In the genomic region with DNA sequence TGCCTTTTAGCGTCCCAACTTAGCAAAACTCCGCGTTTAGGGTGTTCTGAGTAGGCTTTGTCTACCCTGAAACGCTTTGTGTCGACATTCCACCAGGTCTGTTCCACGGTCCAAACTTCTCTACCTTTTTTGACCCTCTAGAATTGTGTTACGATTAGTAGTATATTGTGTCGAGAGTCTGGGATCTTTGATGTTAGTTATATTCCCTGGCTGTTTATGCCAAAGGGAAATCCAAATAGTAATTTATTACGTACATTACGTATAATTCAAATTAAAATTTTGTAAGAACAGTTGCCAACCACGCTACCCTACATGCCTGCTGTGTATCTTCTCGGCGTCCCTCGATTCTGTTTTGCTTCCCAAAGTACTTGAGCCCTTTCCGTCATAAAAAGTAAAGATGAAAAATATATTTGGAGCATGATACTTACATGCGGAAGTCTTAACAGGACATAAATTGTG, we compare ENCODE assay signal across 8 cellular contexts. TPM values are rescaled to one million over a fixed set of nuclear protein-coding genes. Genes with fewer than 3 reads are reported as not detected.
DNase-seq lines count a peak whose midpoint lies in the region; ATAC-seq, FAIRE-seq and TF ChIP-seq lines count a peak whose summit lies in the region.

No MANE protein-coding gene starts in this region.

- H3K9ac ChIP-seq in IMR-90 (ENCODE audit: low read depth, low read length) = peak overlapping the region; percentile 93
- H3K9ac ChIP-seq in keratinocyte (ENCODE audit: control insufficient read depth, extremely low read depth, insufficient read depth, low read length) = peak overlapping the region; percentile 94

- H3K27me3 ChIP-seq in BE2C (no peaks in the 10 kb centered on the region), IMR-90 (ENCODE audit: control insufficient read depth, insufficient read depth, low read length) (no peaks in the 10 kb centered on the region), keratinocyte (ENCODE audit: control insufficient read depth, extremely low read depth, insufficient read depth, low read length) (no peaks in the 10 kb centered on the region)

- peaks cover 10% of the 10 kb centered on the region; the same call in 1 of the 2 replicates for H4K20me1 ChIP-seq in IMR-90 (ENCODE audit: insufficient read depth, low read length)
- H4K20me1 ChIP-seq in keratinocyte (ENCODE audit: control insufficient read depth, extremely low read depth, insufficient read depth, low read length) = no peaks in the 10 kb centered on the region

- no peaks in the 10 kb centered on the region for H3K4me1 ChIP-seq in BE2C
- peaks cover 11% of the 10 kb centered on the region for H3K4me1 ChIP-seq in IMR-90 (ENCODE audit: control insufficient read depth, insufficient read depth, low read length)
- H3K4me1 ChIP-seq in keratinocyte (ENCODE audit: control insufficient read depth, extremely low read depth, insufficient read depth, low read length) = peaks cover 23% of the 10 kb centered on the region

- WGBS in IMR-90 (ENCODE audit: extremely low coverage in 2 of 2, insufficient read length in 1 of 2), 2 experiments = no CpG with 5 or more reads among the region's 16 CpGs
- 0 to 2% (median 1%) methylated on average over 16 of the region's 16 CpGs for WGBS in adipose tissue, 3 donors

- H3K23ac ChIP-seq in IMR-90 (ENCODE audit: low read depth, low read length) = peak overlapping the region; percentile 61

- H3K9me3 ChIP-seq in BE2C (no peaks in the 10 kb centered on the region), IMR-90 (ENCODE audit: control insufficient read depth, insufficient read depth, low read length) (no peaks in the 10 kb centered on the region), keratinocyte (ENCODE audit: control insufficient read depth, low read depth, low read length) (no peaks in the 10 kb centered on the region)

- in situ Hi-C loops in IMR-90 (cut with MboI; ENCODE audit: low sequenced_read_pairs) = no loop called here
- in situ Hi-C loops in G401 (cut with HindIII; ENCODE audit: low sequenced_read_pairs) = no loop called here

- H3K9me1 ChIP-seq in IMR-90 (ENCODE audit: insufficient read depth, low read length) (no peaks in the 10 kb centered on the region; the same call in 1 of the 2 replicates), keratinocyte (ENCODE audit: control insufficient read depth, extremely low read depth, insufficient read depth, low read length) (no peaks in the 10 kb centered on the region)

- FAIRE-seq in keratinocyte (lab: Jason Lieb, UNC) = no peak

- peaks cover 34% of the 10 kb centered on the region for H3K79me2 ChIP-seq in keratinocyte (ENCODE audit: control insufficient read depth, insufficient read depth, low read length)

- H3K36me3 ChIP-seq in BE2C (no peaks in the 10 kb centered on the region), IMR-90 (ENCODE audit: control insufficient read depth, insufficient read depth, low read length) (0 out of 2 replicates have a peak, but pooled peaks cover 1% of the 10 kb centered on the region), keratinocyte (ENCODE audit: control insufficient read depth in 2 of 2, extremely low read depth in 1 of 2, insufficient read depth in 2 of 2, low read length in 2 of 2) (no peaks in the 10 kb centered on the region)

- ATAC-seq in IMR-90 (ENCODE audit: low read depth) (no peak), GM18517 (IDR thresholded peaks at IDR 0.05; ENCODE audit: unreplicated experiment) (no peak)

- peak overlapping the region; percentile 94 to 100 for H4K8ac ChIP-seq in IMR-90 (ENCODE audit: low read depth in 2 of 2, low read length in 2 of 2)

- peak overlapping the region; percentile 91 for H3K56ac ChIP-seq in IMR-90 (ENCODE audit: extremely low read depth, insufficient read depth, low read length)

- H2AFZ ChIP-seq in IMR-90 (replicated peaks; ENCODE audit: low read length, poor library complexity) (peak overlapping the region; percentile 99), keratinocyte (ENCODE audit: control insufficient read depth, low read length) (peak overlapping the region; percentile 96)

- peak overlapping the region; percentile 95 for H2BK5ac ChIP-seq in IMR-90 (ENCODE audit: low read depth, low read length, poor library complexity, severe bottlenecking)

- POLR2A ChIA-PET in IMR-90 (lab: Charles Lee; ENCODE audit: unreplicated experiment) = interaction anchor here (0.7 kb wide), 1 partner anchor 878 kb away, joined by 8 read pairs; no protein-coding TSS in a partner anchor

- peak overlapping the region; percentile 13; the same call in 1 of the 3 replicates for H2BK15ac ChIP-seq in IMR-90 (ENCODE audit: low read depth, low read length)

- no peak for TF ChIP-seq RAD21 in IMR-90 (IDR thresholded peaks at IDR 0.05; ENCODE audit: low read length)

- H3K4me2 ChIP-seq in IMR-90 (ENCODE audit: low read depth, low read length) (peak overlapping the region; percentile 91), keratinocyte (ENCODE audit: control insufficient read depth, extremely low read depth, insufficient read depth, low read depth, low read length) (peak overlapping the region; percentile 97)

- peak overlapping the region; percentile 86 for H3K14ac ChIP-seq in IMR-90 (replicated peaks; ENCODE audit: low read depth, low read length)

- H3K27ac ChIP-seq in IMR-90 (ENCODE audit: insufficient read depth, low read length) = peak overlapping the region; percentile 95
- H3K27ac ChIP-seq in adipose tissue (ENCODE audit: low read depth, low read length) = peak overlapping the region; percentile 35
- H3K27ac ChIP-seq in keratinocyte (ENCODE audit: control insufficient read depth, insufficient read depth, low read length) = peak overlapping the region; percentile 99
- peak overlapping the region; percentile 85 for H3K27ac ChIP-seq in temporal lobe (ENCODE audit: low read depth, low read length)

- TF ChIP-seq POLR2A in IMR-90 (IDR thresholded peaks at IDR 0.05; ENCODE audit: low read depth, low read length) = no peak

- peak overlapping the region; percentile 61 for H2AK9ac ChIP-seq in IMR-90 (replicated peaks; ENCODE audit: low read depth, low read length, poor library complexity)

- intact Hi-C loops in IMR-90 (cut with micrococcal nuclease) = no loop called here

- H3K4me3 ChIP-seq in BE2C (ENCODE audit: low read depth, low read length) (peak overlapping the region; percentile 93), IMR-90 (ENCODE audit: insufficient read depth, low read depth, low read length) (peak overlapping the region; percentile 76), keratinocyte (ENCODE audit: control insufficient read depth in 2 of 3, extremely low read depth in 1 of 3, insufficient read depth in 2 of 3, low read depth in 1 of 3, low read length in 3 of 3) (peak overlapping the region; percentile 78 to 93 (median 79))

- no peak for DNase-seq in BE2C
- DNase-seq in IMR-90 = no peak
- DNase-seq in keratinocyte (ENCODE audit: low read depth, low spot score) = no peak
- no peak for DNase-seq in G401 (ENCODE audit: low spot score)
- DNase-seq in ecto neural progenitor cell (ENCODE audit: low spot score) = no peak

- BruUV-seq in IMR-90 (replicated peaks; lab: Mats Ljungman, UMichigan) = no TSS peak

- H2AK5ac ChIP-seq in IMR-90 (ENCODE audit: low read depth, low read length) = peak overlapping the region; percentile 27; the same call in 1 of the 2 replicates

- dilution Hi-C loops in IMR-90 (cut with HindIII; ENCODE audit: low sequenced_read_pairs, unreplicated experiment) = no loop called here
- dilution Hi-C loops in keratinocyte (cut with MboI; ENCODE audit: extremely low pct_ligation_motif_present, low sequenced_read_pairs) = no loop called here

- peak overlapping the region; percentile 96 for H4K5ac ChIP-seq in IMR-90 (ENCODE audit: low read depth, low read length)

- no peak overlapping the region for H2BK20ac ChIP-seq in IMR-90 (ENCODE audit: low read depth, low read length)

- H2BK120ac ChIP-seq in IMR-90 (ENCODE audit: low read depth, low read length) = peak overlapping the region; percentile 78

- H3K79me1 ChIP-seq in IMR-90 (ENCODE audit: low read depth in 1 of 2, low read length in 2 of 2) = peaks cover 17 to 35% of the 10 kb centered on the region in 2 experiments

- H3K18ac ChIP-seq in IMR-90 (ENCODE audit: low read depth, low read length) = peak overlapping the region; percentile 84

- TF ChIP-seq CTCF in BE2C (IDR thresholded peaks at IDR 0.05; ENCODE audit: low read depth, low read length) (no peak), IMR-90 (conservative IDR thresholded peaks at IDR 0.05; ENCODE audit: low read depth, low read length) (no peak), keratinocyte (optimal IDR thresholded peaks at IDR 0.05 in 1 of 3, IDR thresholded peaks at IDR 0.05 in 1 of 3, conservative IDR thresholded peaks at IDR 0.05 in 1 of 3; ENCODE audit: extremely low read depth in 1 of 3, insufficient read depth in 2 of 3, low read length in 3 of 3) (no peak)

- H3K4ac ChIP-seq in IMR-90 (ENCODE audit: low read depth, low read length) = peak overlapping the region; percentile 99

- CTCF ChIA-PET in IMR-90 (lab: Yijun Ruan, JAX) = interaction anchor here (0.7 kb wide), 1 partner anchor 1103 kb away, joined by 4 read pairs; no protein-coding TSS in a partner anchor

- H4K91ac ChIP-seq in IMR-90 (ENCODE audit: insufficient read depth, low read depth, low read length) = peak overlapping the region; percentile 87

TF ChIP-seq in IMR-90, 13 proteins besides CTCF, POLR2A, EP300 and RAD21 (continues in another document):
- no peak for TF ChIP-seq FOS (IDR thresholded peaks at IDR 0.05; ENCODE audit: low read depth, low read length)
- TF ChIP-seq CHD1 (IDR thresholded peaks at IDR 0.05; ENCODE audit: low read depth, low read length) = no peak

RNA-seq across cellular contexts. Expression of gene TTC32, which starts 0.5 kb away (rescaled TPM):
- polyA plus RNA-seq in BE2C (2012; ENCODE audit: insufficient read depth, insufficient read length, low read depth) = 13.6 TPM
- total RNA-seq in IMR-90 (2012; rRNA removed) (1.1 and 1.9 TPM in 2 replicates), temporal lobe (11.1 TPM)
- polyA plus RNA-seq in IMR-90 (2012; rRNA removed) (2.5 and 3.9 TPM in 2 replicates), adipose tissue (10 to 100 TPM in 2 of 3 donors, 1 to 10 TPM in 1; 5.2 to 14.6 (median 10.6) TPM), keratinocyte (3.7 to 7.6 TPM (median 4.8 TPM) in 3 replicates)
- 1.1 and 1.5 TPM in 2 replicates for polyA plus RNA-seq in IMR-90 (2012; cell fraction: cytosol; rRNA removed)
- 7.9 and 15.0 TPM in 2 replicates for polyA plus RNA-seq in IMR-90 (2012; cell fraction: nucleus; rRNA removed; ENCODE audit: low replicate concordance)
- polyA plus RNA-seq in keratinocyte (2011; ENCODE audit: low read depth) = 8.1 TPM
- polyA plus RNA-seq in keratinocyte (2011; cell fraction: cytosol; rRNA removed) = 1.5 and 1.6 TPM in 2 replicates
- polyA plus RNA-seq in keratinocyte (2011; cell fraction: nucleus; rRNA removed) = 11.3 and 16.5 TPM in 2 replicates
- polyA plus RNA-seq in keratinocyte (2012; ENCODE audit: low replicate concordance) = 3.1 and 11.8 TPM in 2 replicates
- 1.4 to 3.4 TPM in 2 of 3 replicates, not detected in the other for polyA minus RNA-seq in keratinocyte
- polyA minus RNA-seq in keratinocyte (2011; cell fraction: cytosol; rRNA and poly(A)+ RNA removed) = 3.5 TPM
- polyA minus RNA-seq in keratinocyte (2011; cell fraction: nucleus; rRNA and poly(A)+ RNA removed) = 4.9 and 6.4 TPM in 2 replicates
- total RNA-seq in G401 (2014; rRNA removed; shearing (Covaris generic)) = 8.9 and 9.0 TPM in 2 replicates

Comparison
In these comparisons a context has a peak if more than half of its experiments do, and no peak if none do; other contexts are left out.
1. H3K27ac ChIP-seq: peak in every context shown above with its lines; median percentile 99 in keratinocyte; 95 in IMR-90; 85 in temporal lobe; 35 in adipose tissue.